ENCODE assay signal across 30 cellular contexts in the genomic region with DNA sequence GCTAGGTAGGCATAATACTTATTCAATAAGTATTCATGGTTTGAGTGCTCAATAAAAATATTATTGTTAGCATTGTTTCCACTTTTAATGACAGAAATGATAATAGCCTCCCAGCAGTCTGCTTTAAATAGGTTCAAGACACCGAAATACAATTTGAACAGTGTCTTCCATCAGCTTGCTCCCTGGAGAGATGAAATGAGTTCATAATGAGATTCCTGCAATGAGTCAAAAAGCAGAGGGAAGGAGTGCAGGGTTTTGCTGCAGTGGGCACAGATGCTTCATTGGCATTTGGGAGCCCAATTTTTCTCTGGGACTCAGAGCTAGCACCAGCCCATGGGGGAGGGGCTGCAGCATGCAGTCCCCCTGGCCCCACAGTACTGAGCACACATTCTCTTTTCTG.
"Had no signal": no experiment of that assay in that cellular context is flagged by ENCODE, and none has a peak within 500 bp of the region (broad histone marks: within the 10 kb centered on the region; RNA-seq: fewer than 3 reads in every experiment).

No MANE protein-coding gene starts in this region.

- H3K4me1 ChIP-seq: ascending aorta, body of pancreas, Peyer's patch, SJSA1 had no signal

- H3K4me3 ChIP-seq: ascending aorta, body of pancreas, K562, Peyer's patch, SJSA1 had no signal

- H3K27ac Mint-ChIP-seq: activated CD8-positive, alpha-beta T cell treated with anti-CD3 and anti-CD28 coated beads, Interleukin-2, amount 10 ng/mL, durations not matched to agents 7 days and 5 days; activated naive CD4-positive, alpha-beta T cell treated with anti-CD3 and anti-CD28 coated beads, Interleukin-2, amount 50 U/mL, for 24 hours; activated naive CD8-positive, alpha-beta T cell treated with anti-CD3 and anti-CD28 coated beads, Interleukin-2, amount 50 U/mL, for 24 hours; T-helper 1 cell treated with Interleukin-12 subunit alpha and Interleukin-12 subunit beta and Interleukin-4 antibody, amounts not matched to agents 30 μg/mL and 1 μg/mL, for 36 hours had no signal

- H3K27me3 ChIP-seq: ascending aorta, body of pancreas, Peyer's patch had no signal

- DNase-seq: activated CD4-positive, alpha-beta T cell treated with anti-CD3 and anti-CD28 coated beads for 48 hours; activated CD4-positive, alpha-beta T cell treated with anti-CD3 and anti-CD28 coated beads, Interleukin-2, amount 50 U/mL, for 4 hours; activated CD4-positive, CD25-positive, alpha-beta regulatory T cell treated with anti-CD3 and anti-CD28 coated beads, Interleukin-2, amount 50 U/mL, for 72 hours; activated CD8-positive, alpha-beta memory T cell treated with anti-CD3 and anti-CD28 coated beads, Interleukin-2, amount 50 U/mL, for 48 hours; activated CD8-positive, alpha-beta T cell treated with anti-CD3 and anti-CD28 coated beads, Interleukin-2, amount 10 ng/mL, durations not matched to agents 7 days and 5 days; activated naive CD4-positive, alpha-beta T cell; activated naive CD8-positive, alpha-beta T cell treated with anti-CD3 and anti-CD28 coated beads, Interleukin-2, amount 50 U/mL, for 24 hours; activated T-cell treated with anti-CD3 and anti-CD28 coated beads, Interleukin-2, amount 50 U/mL, for 1 hour; amniotic stem cell; body of pancreas; central memory CD4-positive, alpha-beta T cell; Kasumi-1; NCI-H1048; NCI-H146; NCI-H187 treated with DMSO at 0.1 percent for 48 hours; NCI-H2081 treated with DMSO at 0.1 percent for 48 hours; NCI-H2171 treated with DMSO at 0.1 percent for 48 hours; NCI-H226; NCI-H526; NCI-H774; NK-92 treated with Interleukin-12 subunit alpha and Interleukin-12 subunit beta, amount 100 ng/mL, for 24 hours; Peyer's patch; SHP77 had no signal

- H3K9me3 ChIP-seq: ascending aorta, body of pancreas, Peyer's patch, SJSA1 had no signal

- H3K36me3 Mint-ChIP-seq: activated naive CD4-positive, alpha-beta T cell treated with anti-CD3 and anti-CD28 coated beads, Interleukin-2, amount 50 U/mL, for 24 hours had no signal

- FAIRE-seq: bronchial epithelial cell, K562 had no signal

- H3K9me3 Mint-ChIP-seq: activated naive CD4-positive, alpha-beta T cell treated with anti-CD3 and anti-CD28 coated beads, Interleukin-2, amount 50 U/mL, for 24 hours; activated naive CD8-positive, alpha-beta T cell treated with anti-CD3 and anti-CD28 coated beads, Interleukin-2, amount 50 U/mL, for 24 hours; T-helper 1 cell treated with Interleukin-12 subunit alpha and Interleukin-12 subunit beta and Interleukin-4 antibody, amounts not matched to agents 30 μg/mL and 1 μg/mL, for 36 hours had no signal

- H3K4me3 Mint-ChIP-seq: activated CD8-positive, alpha-beta T cell treated with anti-CD3 and anti-CD28 coated beads, Interleukin-2, amount 10 ng/mL, durations not matched to agents 7 days and 5 days; activated naive CD4-positive, alpha-beta T cell treated with anti-CD3 and anti-CD28 coated beads, Interleukin-2, amount 50 U/mL, for 24 hours; activated naive CD8-positive, alpha-beta T cell treated with anti-CD3 and anti-CD28 coated beads, Interleukin-2, amount 50 U/mL, for 24 hours; T-helper 1 cell treated with Interleukin-12 subunit alpha and Interleukin-12 subunit beta and Interleukin-4 antibody, amounts not matched to agents 30 μg/mL and 1 μg/mL, for 36 hours had no signal

- ATAC-seq: activated CD8-positive, alpha-beta T cell treated with anti-CD3 and anti-CD28 coated beads, Interleukin-2, amount 10 ng/mL, durations not matched to agents 7 days and 5 days; activated naive CD8-positive, alpha-beta T cell treated with anti-CD3 and anti-CD28 coated beads, Interleukin-2, amount 50 U/mL, for 24 hours; body of pancreas; K562 had no signal

- H3K27ac ChIP-seq: ascending aorta, body of pancreas, Peyer's patch, RWPE1, SJSA1 had no signal

- H3K36me3 ChIP-seq: ascending aorta, Peyer's patch, SJSA1 had no signal
